In the genomic region with DNA sequence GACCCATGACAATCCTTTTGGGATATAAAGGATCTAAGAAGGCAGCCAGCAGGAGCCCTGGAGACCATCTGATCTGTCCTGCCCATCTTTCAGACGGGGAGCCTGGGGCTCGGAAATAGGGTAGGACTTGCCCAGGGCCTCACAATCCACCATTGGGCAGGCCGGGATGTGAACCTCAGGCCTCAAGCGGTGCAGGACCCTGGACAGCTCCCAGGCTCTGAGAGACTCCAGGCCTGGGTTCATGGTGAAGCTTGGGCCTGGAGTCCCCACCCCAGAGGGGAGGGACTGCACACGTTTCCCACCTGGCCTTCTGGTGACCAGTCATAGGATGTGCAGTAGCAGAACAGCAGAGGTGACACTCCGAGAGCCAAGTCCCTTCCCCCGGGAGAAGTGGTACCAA, we compare ENCODE assay signal across 10 cellular contexts. TPM values are rescaled to one million over a fixed set of nuclear protein-coding genes. Genes with fewer than 3 reads are reported as not detected.
DNase-seq lines count a peak whose midpoint lies in the region; ATAC-seq lines count a peak whose summit lies in the region.
"Had no signal": no experiment of that assay in that cellular context is flagged by ENCODE, and none has a peak within 500 bp of the region (broad histone marks: within the 10 kb centered on the region; RNA-seq: fewer than 3 reads in every experiment).

No MANE protein-coding gene starts in this region.

- H3K18ac ChIP-seq in mesenchymal stem cell (ENCODE audit: low read depth in 1 of 2, low read length in 2 of 2): no peak overlapping the region

- 10% methylated on average over 7 of the region's 7 CpGs for WGBS in mesenchymal stem cell

- no peak overlapping the region for H4K8ac ChIP-seq in mesenchymal stem cell (ENCODE audit: low read length)

- no peak overlapping the region for H2AFZ ChIP-seq in mesenchymal stem cell (ENCODE audit: low read depth, low read length)

- no peak overlapping the region for H3K4ac ChIP-seq in mesenchymal stem cell (ENCODE audit: low read depth in 1 of 2, low read length in 2 of 2)

- H2BK15ac ChIP-seq in mesenchymal stem cell (ENCODE audit: low read depth, poor library complexity, severe bottlenecking): no peak overlapping the region

- no peak for ATAC-seq in GM19397 (IDR thresholded peaks at IDR 0.05; ENCODE audit: unreplicated experiment)
- ATAC-seq: naive thymus-derived CD4-positive, alpha-beta T cell had no signal

- no peak overlapping the region for H3K27ac ChIP-seq in mesenchymal stem cell (ENCODE audit: low read length, poor library complexity, severe bottlenecking)
- no peak overlapping the region for H3K27ac ChIP-seq in caudate nucleus (ENCODE audit: low read depth, low read length)

- no peak overlapping the region for H3K9ac ChIP-seq in mesenchymal stem cell (ENCODE audit: low read length)

- no peak overlapping the region for H3K4me3 ChIP-seq in mesenchymal stem cell (ENCODE audit: insufficient read depth in 1 of 2, low read depth in 1 of 2, low read length in 2 of 2)

- DNase-seq in ELR (ENCODE audit: low read depth): peak; percentile 53
- DNase-seq in LoVo (ENCODE audit: low spot score): peak; percentile 32
- peak; percentile 41 for DNase-seq in amniotic epithelial cell (ENCODE audit: low read depth)
- peak; percentile 56 for DNase-seq in mesenchymal stem cell
- DNase-seq in caudate nucleus (lab: John Stamatoyannopoulos, UW): no peak
- no peak for DNase-seq in NCI-H2171 (lab: John Stamatoyannopoulos, UW)
- no peak for DNase-seq in GM19240 (ENCODE audit: insufficient read length, low spot score)
- DNase-seq: central memory CD4-positive, alpha-beta T cell had no signal

- H2BK5ac ChIP-seq in mesenchymal stem cell (ENCODE audit: low read depth, low read length, poor library complexity, severe bottlenecking): no peak overlapping the region

- no peak overlapping the region for H2BK12ac ChIP-seq in mesenchymal stem cell (ENCODE audit: low read length in 2 of 2)

- no peaks in the 10 kb centered on the region for H3K36me3 ChIP-seq in mesenchymal stem cell (ENCODE audit: control insufficient read depth in 1 of 2, insufficient read depth in 2 of 2, low read depth in 1 of 2, low read length in 2 of 2)

- H3K14ac ChIP-seq in mesenchymal stem cell (ENCODE audit: low read length in 2 of 2): no peak overlapping the region

- peaks cover 5% of the 10 kb centered on the region for H3K9me3 ChIP-seq in mesenchymal stem cell (ENCODE audit: control insufficient read depth, low read length)

- H4K91ac ChIP-seq in mesenchymal stem cell (ENCODE audit: low read length): no peak overlapping the region

- H3K4me1 ChIP-seq in mesenchymal stem cell (ENCODE audit: control insufficient read depth, insufficient read depth, low read depth, low read length): no peaks in the 10 kb centered on the region

- H3K4me2 ChIP-seq in mesenchymal stem cell (ENCODE audit: low read length, poor library complexity, severe bottlenecking): no peak overlapping the region

- H2BK120ac ChIP-seq in mesenchymal stem cell (ENCODE audit: low read depth, low read length): no peak overlapping the region

- peaks cover 25 to 32% of the 10 kb centered on the region in 2 experiments for H3K27me3 ChIP-seq in mesenchymal stem cell (ENCODE audit: control insufficient read depth in 1 of 2, insufficient read depth in 1 of 2, low read length in 2 of 2)

- H3K79me1 ChIP-seq in mesenchymal stem cell (replicated peaks; ENCODE audit: low read length, poor library complexity, severe bottlenecking): no peaks in the 10 kb centered on the region

- H2AK5ac ChIP-seq in mesenchymal stem cell (ENCODE audit: low read length, severe bottlenecking): no peak overlapping the region

- no peak overlapping the region for H3K23ac ChIP-seq in mesenchymal stem cell (ENCODE audit: low read length in 2 of 2)

RNA-seq across cellular contexts. Expression of a gene that starts 36.6 kb away (rescaled TPM):
- 27.5 TPM for polyA plus RNA-seq in mesenchymal stem cell (2013, experiment 1 of 2)
- 26.0 TPM for polyA plus RNA-seq in mesenchymal stem cell (2013, experiment 2 of 2)

Comparison
In these comparisons a context has a peak if more than half of its experiments do, and no peak if none do; other contexts are left out.
1. DNase-seq: peak in ELR (single experiment), LoVo (single experiment), amniotic epithelial cell (single experiment) and mesenchymal stem cell (single experiment); none in caudate nucleus (0 of 61), NCI-H2171 (single experiment) and GM19240 (single experiment).